Comparison of ENCODE assay signal across 13 cellular contexts in genomic region chr2:97967216-97967592, GRCh38. TPM values are rescaled to one million over a fixed set of nuclear protein-coding genes. Genes with fewer than 3 reads are reported as not detected.
A peak's percentile ranks its signal among the peaks of the same experiment; 100 is the strongest.
DNase-seq lines count a peak whose midpoint lies in the region; ATAC-seq and TF ChIP-seq lines count a peak whose summit lies in the region.
"Had no signal": no experiment of that assay in that cellular context is flagged by ENCODE, and none has a peak within 500 bp of the region (broad histone marks: within the 10 kb centered on the region; RNA-seq: fewer than 3 reads in every experiment).

No MANE protein-coding gene starts in this region.

- H3K79me2 ChIP-seq in smooth muscle cell (ENCODE audit: low read depth) = peaks cover 97% of the 10 kb centered on the region

- no peaks in the 10 kb centered on the region for H3K27me3 Mint-ChIP-seq in osteocyte (ENCODE audit: unreplicated experiment)
- H3K27me3 Mint-ChIP-seq: CD4-positive, CD25-positive, alpha-beta regulatory T cell had no signal

- H3K4me1 ChIP-seq in smooth muscle cell (ENCODE audit: low read depth) (no peaks in the 10 kb centered on the region), HAP-1 (peaks cover 4% of the 10 kb centered on the region; the same call in 1 of the 2 replicates)

- H3K4me2 ChIP-seq in smooth muscle cell = no peak overlapping the region

- no peak overlapping the region for H3K4me3 Mint-ChIP-seq in osteocyte (ENCODE audit: unreplicated experiment)
- H3K4me3 Mint-ChIP-seq: CD4-positive, CD25-positive, alpha-beta regulatory T cell; neural crest cell had no signal

- no peak overlapping the region for H3K9ac ChIP-seq in smooth muscle cell (ENCODE audit: low read depth)

- no peaks in the 10 kb centered on the region for H3K27me3 ChIP-seq in smooth muscle cell (ENCODE audit: low read depth)
- no peaks in the 10 kb centered on the region for H3K27me3 ChIP-seq in HAP-1 (ENCODE audit: low read depth)
- H3K27me3 ChIP-seq: suprapubic skin had no signal

- DNase-seq in NAMALWA (ENCODE audit: low spot score) (peak; percentile 42), smooth muscle cell (lab: John Stamatoyannopoulos, UW; ENCODE audit: unreplicated experiment) (no peak), osteocyte (ENCODE audit: extremely low spot score, unreplicated experiment) (no peak), HAP-1 (ENCODE audit: low spot score in 2 of 2) (no peak)
- DNase-seq: CD4-positive, CD25-positive, alpha-beta regulatory T cell; GDM1; KBM-7; NCI-H187 had no signal

- no peak overlapping the region for H3K27ac Mint-ChIP-seq in osteocyte (ENCODE audit: unreplicated experiment)

- H4K20me1 ChIP-seq in smooth muscle cell (ENCODE audit: low read depth) = peaks cover 96% of the 10 kb centered on the region

- ATAC-seq in GM19455 (IDR thresholded peaks at IDR 0.05; ENCODE audit: unreplicated experiment) (peak; percentile 17), HG02798 (IDR thresholded peaks at IDR 0.05; ENCODE audit: poor library complexity, unreplicated experiment) (peak; percentile 13), GM19324 (IDR thresholded peaks at IDR 0.05; ENCODE audit: low FRiP score, unreplicated experiment) (no peak)

- no peaks in the 10 kb centered on the region for H3K36me3 ChIP-seq in smooth muscle cell (ENCODE audit: low read depth)
- H3K36me3 ChIP-seq in HAP-1 (replicated peaks) = no peaks in the 10 kb centered on the region
- H3K36me3 ChIP-seq: suprapubic skin had no signal

- H3F3A ChIP-seq in smooth muscle cell (ENCODE audit: low read depth) = no peaks in the 10 kb centered on the region

- no peaks in the 10 kb centered on the region for H3K36me3 Mint-ChIP-seq in osteocyte (ENCODE audit: unreplicated experiment)

- H2AFZ ChIP-seq in smooth muscle cell (ENCODE audit: low read depth) = no peak overlapping the region

- H3K4me3 ChIP-seq in smooth muscle cell = no peak overlapping the region
- H3K4me3 ChIP-seq in HAP-1 = no peak overlapping the region
- H3K4me3 ChIP-seq: suprapubic skin had no signal

- H3K9me3 ChIP-seq in smooth muscle cell (replicated peaks; ENCODE audit: low read depth) (no peaks in the 10 kb centered on the region), HAP-1 (no peaks in the 10 kb centered on the region)
- H3K9me3 ChIP-seq: suprapubic skin had no signal

- H3K4me1 Mint-ChIP-seq in osteocyte (ENCODE audit: unreplicated experiment) = peaks cover 19% of the 10 kb centered on the region

- TF ChIP-seq CTCF in smooth muscle cell (IDR thresholded peaks at IDR 0.05; ENCODE audit: borderline replicate concordance, insufficient read depth, poor library complexity, severe bottlenecking) (no peak), osteocyte (IDR thresholded peaks at IDR 0.05) (no peak)

- peak overlapping the region; percentile 40 for H3K27ac ChIP-seq in smooth muscle cell (ENCODE audit: low read depth)
- H3K27ac ChIP-seq: suprapubic skin had no signal

- H3K9me3 Mint-ChIP-seq in osteocyte (ENCODE audit: unreplicated experiment) = no peaks in the 10 kb centered on the region
- H3K9me3 Mint-ChIP-seq: neural crest cell had no signal

- in situ Hi-C loops in HAP-1 (cut with MboI; ENCODE audit: low sequenced_read_pairs) = no loop called here

RNA-seq across cellular contexts. Expression of gene TMEM131, which starts 28.5 kb away (rescaled TPM):
- 32.3 and 39.0 TPM in 2 replicates for total RNA-seq in smooth muscle cell
- polyA plus RNA-seq in smooth muscle cell = 16.7 and 20.6 TPM in 2 replicates
- 35.6 and 36.4 TPM in 2 replicates for total RNA-seq in osteocyte
